Comparison of ENCODE assay signal across 18 cellular contexts in the genomic region with DNA sequence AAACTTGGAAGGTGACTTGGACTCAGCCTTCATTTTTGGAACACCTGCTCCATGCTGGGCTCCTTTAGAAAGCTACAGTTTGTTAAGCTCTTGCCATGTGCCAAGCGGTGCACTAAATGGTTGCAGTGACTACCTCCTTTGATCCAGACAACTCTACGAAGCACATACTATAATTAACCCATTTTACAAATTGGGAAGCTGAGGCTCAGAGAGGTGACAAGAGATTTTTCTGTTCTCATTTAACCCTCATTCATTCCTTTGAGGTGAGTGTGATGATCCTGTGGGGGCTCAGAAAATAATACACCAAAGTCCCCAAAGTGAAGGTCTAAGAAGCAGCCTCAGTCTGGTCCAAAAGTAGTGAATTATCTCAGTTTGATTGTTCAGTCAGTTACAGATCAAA. TPM values are rescaled to one million over a fixed set of nuclear protein-coding genes. Genes with fewer than 3 reads are reported as not detected.
DNase-seq lines count a peak whose midpoint lies in the region; ATAC-seq, FAIRE-seq and TF ChIP-seq lines count a peak whose summit lies in the region.
"Had no signal": no experiment of that assay in that cellular context is flagged by ENCODE, and none has a peak within 500 bp of the region (broad histone marks: within the 10 kb centered on the region; RNA-seq: fewer than 3 reads in every experiment).

No MANE protein-coding gene starts in this region.

- no peak overlapping the region for H3K9ac ChIP-seq in K562 (ENCODE audit: insufficient read depth in 1 of 2, low read depth in 2 of 2, low read length in 2 of 2)

- no peaks in the 10 kb centered on the region for H3K27me3 Mint-ChIP-seq in progenitor cell of endocrine pancreas
- H3K27me3 Mint-ChIP-seq: CD4-positive, alpha-beta memory T cell had no signal

- WGBS in K562 (ENCODE audit: insufficient coverage, low coverage, missing lambda C conversion rate): 88% methylated on average over 2 of the region's 2 CpGs
- 53 to 79% methylated on average over 2 of the region's 2 CpGs for WGBS in esophagus, 2 donors

- no peak for TF ChIP-seq RAD21 in K562 (CRISPR knock-in tag; conservative IDR thresholded peaks at IDR 0.05 in 1 of 2, IDR thresholded peaks at IDR 0.05 in 1 of 2)

- H3K4me3 ChIP-seq in K562: no peak overlapping the region
- no peak overlapping the region for H3K4me3 ChIP-seq in esophagus (ENCODE audit: low read depth in 1 of 2, low read length in 2 of 2)
- H3K4me3 ChIP-seq: HAP-1 had no signal

- no peak overlapping the region for H3K4me3 Mint-ChIP-seq in progenitor cell of endocrine pancreas (ENCODE audit: low read depth)

- FAIRE-seq in K562 (lab: Jason Lieb, UNC): no peak
- FAIRE-seq: GM12891, GM18507, H54 had no signal

- DNase-seq in K562 (ENCODE audit: extremely low read depth in 1 of 4, low spot score in 3 of 4): no peak
- no peak for DNase-seq in progenitor cell of endocrine pancreas (ENCODE audit: low spot score, unreplicated experiment)
- no peak for DNase-seq in SIG-M5 (lab: John Stamatoyannopoulos, UW)
- DNase-seq in KG1 (lab: John Stamatoyannopoulos, UW): no peak
- DNase-seq: C1 segment of cervical spinal cord; Calu3; CD4-positive, alpha-beta memory T cell; COR-L47; DMS53; DMS79 treated with DMSO at 0.1 percent for 48 hours; GF-D8; HFFc6 had no signal

- no peak overlapping the region for H3K27ac ChIP-seq in K562 (ENCODE audit: extremely low read depth, low read depth, low read length)
- peak overlapping the region; percentile 51 to 58 for H3K27ac ChIP-seq in esophagus (ENCODE audit: low read depth in 2 of 2, low read length in 1 of 2)

- no peaks in the 10 kb centered on the region for H3K9me3 Mint-ChIP-seq in progenitor cell of endocrine pancreas (ENCODE audit: low read depth)
- H3K9me3 Mint-ChIP-seq: CD4-positive, alpha-beta memory T cell; GM23338; HFFc6 had no signal

- H3K36me3 Mint-ChIP-seq in progenitor cell of endocrine pancreas (ENCODE audit: insufficient read depth): no peaks in the 10 kb centered on the region
- H3K36me3 Mint-ChIP-seq: CD4-positive, alpha-beta memory T cell had no signal

- H3K27me3 ChIP-seq in K562 (ENCODE audit: control insufficient read depth in 2 of 2, insufficient read depth in 2 of 2, low read length in 2 of 2): no peaks in the 10 kb centered on the region
- H3K27me3 ChIP-seq in esophagus (ENCODE audit: control insufficient read depth in 1 of 2, insufficient read depth in 2 of 2, low read length in 2 of 2): no peaks in the 10 kb centered on the region

- no peak for TF ChIP-seq CTCF in K562 (IDR thresholded peaks at IDR 0.05 in 2 of 3, conservative IDR thresholded peaks at IDR 0.05 in 1 of 3; ENCODE audit: insufficient read depth in 2 of 3, low read depth in 1 of 3, low read length in 3 of 3)
- no peak for TF ChIP-seq CTCF in progenitor cell of endocrine pancreas (IDR thresholded peaks at IDR 0.05; ENCODE audit: unreplicated experiment)

- H3K9me3 ChIP-seq in K562 (replicated peaks; ENCODE audit: control insufficient read depth, insufficient read depth, low read depth, low read length) (no peaks in the 10 kb centered on the region), esophagus (ENCODE audit: control insufficient read depth in 2 of 2, insufficient read depth in 1 of 2, low read depth in 1 of 2, low read length in 1 of 2) (no peaks in the 10 kb centered on the region)
- H3K9me3 ChIP-seq: HAP-1 had no signal

- H3K4me2 ChIP-seq in K562 (ENCODE audit: insufficient read depth, low read length): no peak overlapping the region

- no peak overlapping the region for H2AFZ ChIP-seq in K562 (ENCODE audit: low read depth, low read length)

- in situ Hi-C loops in K562 (cut with MboI): no loop called here

- H3K9me1 ChIP-seq in K562 (ENCODE audit: control insufficient read depth, insufficient read depth, low read length): no peaks in the 10 kb centered on the region

- H3K27ac Mint-ChIP-seq in progenitor cell of endocrine pancreas: peak overlapping the region; percentile 10
- H3K27ac Mint-ChIP-seq: GM23338 had no signal

- no peak for ATAC-seq in K562
- ATAC-seq: GM23338 had no signal

- H3K4me1 ChIP-seq in K562 (replicated peaks in 1 of 2; ENCODE audit: control insufficient read depth in 2 of 2, insufficient read depth in 2 of 2, low read length in 2 of 2): peaks cover 38 to 53% of the 10 kb centered on the region in 2 experiments
- H3K4me1 ChIP-seq in esophagus (ENCODE audit: control insufficient read depth in 2 of 2, insufficient read depth in 2 of 2, low read length in 1 of 2): peaks cover 4 to 19% of the 10 kb centered on the region in 2 donors

- peaks cover 10% of the 10 kb centered on the region; the same call in 2 of the 3 replicates for H3K79me2 ChIP-seq in K562 (ENCODE audit: control insufficient read depth, insufficient read depth, low read length)

- intact Hi-C loops in K562 (cut with micrococcal nuclease): no loop called here

- CTCF ChIA-PET in K562 (lab: Yijun Ruan, JAX; ENCODE audit: low intra/inter-chr PET ratio): no interaction called here

- TF ChIP-seq POLR2A in K562 (conservative IDR thresholded peaks at IDR 0.05): no peak

- POLR2A ChIA-PET in K562 (lab: Yijun Ruan, JAX): interaction anchor here (0.8 to 1.3 kb wide), 3 partner anchors 17 to 251 kb away, joined by 3 to 4 read pairs (median 4); no protein-coding TSS in a partner anchor

- TF ChIP-seq EP300 in K562 (IDR thresholded peaks at IDR 0.05; ENCODE audit: low read length): no peak

- no peaks in the 10 kb centered on the region for H3K36me3 ChIP-seq in K562 (ENCODE audit: control insufficient read depth, insufficient read depth, low read length)
- H3K36me3 ChIP-seq in esophagus (ENCODE audit: control insufficient read depth in 2 of 2, insufficient read depth in 2 of 2, low read length in 1 of 2): no peaks in the 10 kb centered on the region
- H3K36me3 ChIP-seq: HAP-1 had no signal

- H4K20me1 ChIP-seq in K562 (replicated peaks; ENCODE audit: control insufficient read depth, insufficient read depth, low read length): no peaks in the 10 kb centered on the region

- peaks cover 33% of the 10 kb centered on the region for H3K4me1 Mint-ChIP-seq in progenitor cell of endocrine pancreas (ENCODE audit: low read depth)

- BruUV-seq in K562 (replicated peaks; lab: Mats Ljungman, UMichigan): no TSS peak

RNA-seq across cellular contexts. Expression of gene PAQR7, which starts 1.6 kb away (rescaled TPM):
- 9.3 and 18.9 TPM in 2 replicates for total RNA-seq in K562 (2011; cell fraction: chromatin; rRNA removed; ENCODE audit: low replicate concordance)
- total RNA-seq in K562 (2011; cell fraction: nucleolus; rRNA removed): 15.7 and 18.8 TPM in 2 replicates
- 13.9 and 16.4 TPM in 2 replicates for total RNA-seq in K562 (2011; cell fraction: nucleoplasm; rRNA removed)
- total RNA-seq in K562 (2014; rRNA removed): 2.4 and 3.3 TPM in 2 replicates
- 2.0 and 2.4 TPM in 2 replicates for total RNA-seq in K562 (2014; rRNA removed; fragmentation: Illumina TruSeq; extraction: Trizol)
- total RNA-seq in K562 (2015; rRNA removed; fragmentation: Illumina TruSeq; extraction: Trizol): 2.5 and 2.6 TPM in 2 replicates
- 4.0 and 4.4 TPM in 2 replicates for total RNA-seq in K562 (2021)
- 5.2 and 5.4 TPM in 2 replicates for polyA plus RNA-seq in K562 (2011; rRNA removed)
- polyA plus RNA-seq in K562 (2011; cell fraction: cytosol; rRNA removed): 8.8 and 14.1 TPM in 2 replicates
- 5.8 and 7.4 TPM in 2 replicates for polyA plus RNA-seq in K562 (2011; cell fraction: nucleus; rRNA removed)
- 4.5 and 6.9 TPM in 2 replicates for polyA plus RNA-seq in K562 (2012)
- 2.9 and 3.3 TPM in 2 replicates for polyA plus RNA-seq in K562 (2014; fragmentation: Illumina TruSeq; extraction: Trizol)
- polyA plus RNA-seq in K562 (2014; fragmentation: Nextera tagmentation; extraction: Ambion mirVana): 1 to 10 TPM; 1.1 to 1.2 TPM
- 2.7 and 3.0 TPM in 2 replicates for polyA plus RNA-seq in K562 (2014; rRNA removed)
- 5.5 and 8.5 TPM in 2 replicates for polyA minus RNA-seq in K562 (2011; rRNA and poly(A)+ RNA removed)
- 7.4 and 8.5 TPM in 2 replicates for polyA minus RNA-seq in K562 (2011; cell fraction: cytosol; rRNA and poly(A)+ RNA removed)
- 2.0 and 2.4 TPM in 2 replicates for polyA minus RNA-seq in K562 (2011; cell fraction: nucleus; rRNA and poly(A)+ RNA removed)
- 10 to 100 TPM in 1 of 2 donors, 1 to 10 TPM in 1; 9.5 to 14.3 TPM for polyA plus RNA-seq in esophagus
- 20.2 and 21.0 TPM in 2 replicates for total RNA-seq in progenitor cell of endocrine pancreas

RNA-seq across cellular contexts. Expression of gene AUNIP, which starts 17.9 kb away (rescaled TPM):
- 50.6 and 72.2 TPM in 2 replicates for total RNA-seq in K562 (2011; cell fraction: chromatin; rRNA removed; ENCODE audit: low replicate concordance)
- 35.2 and 36.8 TPM in 2 replicates for total RNA-seq in K562 (2011; cell fraction: nucleolus; rRNA removed)
- total RNA-seq in K562 (2011; cell fraction: nucleoplasm; rRNA removed): 48.3 and 56.9 TPM in 2 replicates
- total RNA-seq in K562 (2014; rRNA removed) (46.4 and 51.4 TPM in 2 replicates), K562 (2014; rRNA removed; fragmentation: Illumina TruSeq; extraction: Trizol) (47.1 and 55.0 TPM in 2 replicates), K562 (2015; rRNA removed; fragmentation: Illumina TruSeq; extraction: Trizol) (40.5 and 41.4 TPM in 2 replicates), K562 (2021) (30.9 and 31.7 TPM in 2 replicates), progenitor cell of endocrine pancreas (4.7 and 5.9 TPM in 2 replicates)
- polyA plus RNA-seq in K562 (2011; rRNA removed) (45.0 and 48.8 TPM in 2 replicates), K562 (2014; fragmentation: Illumina TruSeq; extraction: Trizol) (48.8 and 50.0 TPM in 2 replicates), K562 (2014; fragmentation: Nextera tagmentation; extraction: Ambion mirVana) (10 to 100 TPM; 12.1 to 15.2 TPM), K562 (2014; rRNA removed) (52.3 and 53.8 TPM in 2 replicates), esophagus (1 to 10 TPM; 1.1 to 2.0 TPM)
- 26.1 and 34.8 TPM in 2 replicates for polyA plus RNA-seq in K562 (2011; cell fraction: cytosol; rRNA removed)
- polyA plus RNA-seq in K562 (2011; cell fraction: nucleus; rRNA removed): 23.2 and 23.3 TPM in 2 replicates
- polyA plus RNA-seq in K562 (2012): 18.8 and 21.2 TPM in 2 replicates
- 37.1 and 45.0 TPM in 2 replicates for polyA minus RNA-seq in K562 (2011; rRNA and poly(A)+ RNA removed)
- polyA minus RNA-seq in K562 (2011; cell fraction: cytosol; rRNA and poly(A)+ RNA removed): 10.0 and 14.8 TPM in 2 replicates
- polyA minus RNA-seq in K562 (2011; cell fraction: nucleus; rRNA and poly(A)+ RNA removed): 18.4 and 30.3 TPM in 2 replicates
- total RNA-seq: CD4-positive, alpha-beta memory T cell had no signal
- polyA plus RNA-seq: CD4-positive, alpha-beta memory T cell had no signal

RNA-seq across cellular contexts. Expression of gene STMN1, which starts 29.1 kb away (rescaled TPM):
- total RNA-seq in K562 (2011; cell fraction: chromatin; rRNA removed; ENCODE audit: low replicate concordance): 79.1 and 202 TPM in 2 replicates
- total RNA-seq in K562 (2011; cell fraction: nucleolus; rRNA removed): 64.9 and 72.4 TPM in 2 replicates
- 144 and 204 TPM in 2 replicates for total RNA-seq in K562 (2011; cell fraction: nucleoplasm; rRNA removed)
- total RNA-seq in K562 (2014; rRNA removed) (717 and 838 TPM in 2 replicates), K562 (2014; rRNA removed; fragmentation: Illumina TruSeq; extraction: Trizol) (432 and 614 TPM in 2 replicates), K562 (2015; rRNA removed; fragmentation: Illumina TruSeq; extraction: Trizol) (534 and 557 TPM in 2 replicates), K562 (2021) (595 and 622 TPM in 2 replicates), progenitor cell of endocrine pancreas (811 and 856 TPM in 2 replicates)
- polyA plus RNA-seq in K562 (2011; rRNA removed) (269 and 330 TPM in 2 replicates), K562 (2014; fragmentation: Illumina TruSeq; extraction: Trizol) (1,051 and 1,453 TPM in 2 replicates), K562 (2014; fragmentation: Nextera tagmentation; extraction: Ambion mirVana) (1,000 to 10,000 TPM; 2,090 to 2,153 TPM), K562 (2014; rRNA removed) (481 and 592 TPM in 2 replicates), esophagus (100 to 1,000 TPM; 115 to 137 TPM)
- polyA plus RNA-seq in K562 (2011; cell fraction: cytosol; rRNA removed): 40.0 and 111 TPM in 2 replicates
- 108 and 181 TPM in 2 replicates for polyA plus RNA-seq in K562 (2011; cell fraction: nucleus; rRNA removed)
- 743 and 1,035 TPM in 2 replicates for polyA plus RNA-seq in K562 (2012)
- 67.2 and 95.3 TPM in 2 replicates for polyA minus RNA-seq in K562 (2011; rRNA and poly(A)+ RNA removed)
- polyA minus RNA-seq in K562 (2011; cell fraction: cytosol; rRNA and poly(A)+ RNA removed): 80.8 and 100 TPM in 2 replicates
- polyA minus RNA-seq in K562 (2011; cell fraction: nucleus; rRNA and poly(A)+ RNA removed): 35.7 and 84.1 TPM in 2 replicates

RNA-seq across cellular contexts. Expression of gene MTFR1L, which starts 57.4 kb away (rescaled TPM):
- 93.2 and 162 TPM in 2 replicates for total RNA-seq in K562 (2011; cell fraction: chromatin; rRNA removed; ENCODE audit: low replicate concordance)
- total RNA-seq in K562 (2011; cell fraction: nucleolus; rRNA removed): 112 and 114 TPM in 2 replicates
- total RNA-seq in K562 (2011; cell fraction: nucleoplasm; rRNA removed): 110 and 117 TPM in 2 replicates
- total RNA-seq in K562 (2014; rRNA removed): 43.5 and 54.9 TPM in 2 replicates
- 39.2 and 41.4 TPM in 2 replicates for total RNA-seq in K562 (2014; rRNA removed; fragmentation: Illumina TruSeq; extraction: Trizol)
- total RNA-seq in K562 (2015; rRNA removed; fragmentation: Illumina TruSeq; extraction: Trizol): 45.2 and 45.8 TPM in 2 replicates
- total RNA-seq in K562 (2021): 54.3 and 58.5 TPM in 2 replicates
- 53.7 and 79.7 TPM in 2 replicates for polyA plus RNA-seq in K562 (2011; rRNA removed)
- polyA plus RNA-seq in K562 (2011; cell fraction: cytosol; rRNA removed): 75.5 and 87.3 TPM in 2 replicates
- polyA plus RNA-seq in K562 (2011; cell fraction: nucleus; rRNA removed): 196 and 214 TPM in 2 replicates
- 57.4 and 71.0 TPM in 2 replicates for polyA plus RNA-seq in K562 (2012)
- polyA plus RNA-seq in K562 (2014; fragmentation: Illumina TruSeq; extraction: Trizol): 71.0 and 84.8 TPM in 2 replicates
- 10 to 100 TPM; 81.2 to 98.5 TPM for polyA plus RNA-seq in K562 (2014; fragmentation: Nextera tagmentation; extraction: Ambion mirVana)
- polyA plus RNA-seq in K562 (2014; rRNA removed): 45.1 and 60.0 TPM in 2 replicates
- 35.2 and 44.3 TPM in 2 replicates for polyA minus RNA-seq in K562 (2011; rRNA and poly(A)+ RNA removed)
- 23.6 and 25.6 TPM in 2 replicates for polyA minus RNA-seq in K562 (2011; cell fraction: cytosol; rRNA and poly(A)+ RNA removed)
- 31.9 and 51.9 TPM in 2 replicates for polyA minus RNA-seq in K562 (2011; cell fraction: nucleus; rRNA and poly(A)+ RNA removed)
- 10 to 100 TPM; 28.4 to 32.0 TPM for polyA plus RNA-seq in esophagus
- total RNA-seq in progenitor cell of endocrine pancreas: 55.0 and 58.8 TPM in 2 replicates
